ENCODE assay signal across 15 cellular contexts in genomic region chr11:95296165-95296564, GRCh38.
DNase-seq lines count a peak whose midpoint lies in the region; ATAC-seq and TF ChIP-seq lines count a peak whose summit lies in the region.
"Had no signal": no experiment of that assay in that cellular context is flagged by ENCODE, and none has a peak within 500 bp of the region (broad histone marks: within the 10 kb centered on the region; RNA-seq: fewer than 3 reads in every experiment).

No MANE protein-coding gene starts in this region.

- H3K4me1 Mint-ChIP-seq in activated naive CD4-positive, alpha-beta T cell treated with anti-CD3 and anti-CD28 coated beads, Interleukin-2, amount 10 ng/mL, durations not matched to agents 7 days and 5 days, result peaks cover 34% of the 10 kb centered on the region

- H3K4me3 Mint-ChIP-seq in activated naive CD4-positive, alpha-beta T cell treated with anti-CD3 and anti-CD28 coated beads, Interleukin-2, amount 10 ng/mL, durations not matched to agents 7 days and 5 days, result no peak overlapping the region

- H3K9me3 Mint-ChIP-seq in activated naive CD4-positive, alpha-beta T cell treated with anti-CD3 and anti-CD28 coated beads, Interleukin-2, amount 10 ng/mL, durations not matched to agents 7 days and 5 days, result no peaks in the 10 kb centered on the region

- no peak overlapping the region for H3K27ac Mint-ChIP-seq in activated naive CD4-positive, alpha-beta T cell treated with anti-CD3 and anti-CD28 coated beads, Interleukin-2, amount 10 ng/mL, durations not matched to agents 7 days and 5 days

- peak; percentile 5 for ATAC-seq in GM18858 (IDR thresholded peaks at IDR 0.05; ENCODE audit: unreplicated experiment)
- peak; percentile 11 for ATAC-seq in HG02973 (IDR thresholded peaks at IDR 0.05; ENCODE audit: unreplicated experiment)
- no peak for ATAC-seq in SK-N-SH treated with all-trans-retinoic acid at 6 μM for 48 hours
- ATAC-seq in HG03039 (IDR thresholded peaks at IDR 0.05; ENCODE audit: unreplicated experiment), result no peak
- ATAC-seq in GM18519 (IDR thresholded peaks at IDR 0.05; ENCODE audit: low FRiP score, unreplicated experiment), result no peak
- ATAC-seq: HCT116, sciatic nerve had no signal

- peaks cover 8% of the 10 kb centered on the region for H3K27me3 Mint-ChIP-seq in activated naive CD4-positive, alpha-beta T cell treated with anti-CD3 and anti-CD28 coated beads, Interleukin-2, amount 10 ng/mL, durations not matched to agents 7 days and 5 days

- H3K36me3 Mint-ChIP-seq in activated naive CD4-positive, alpha-beta T cell treated with anti-CD3 and anti-CD28 coated beads, Interleukin-2, amount 10 ng/mL, durations not matched to agents 7 days and 5 days, result no peaks in the 10 kb centered on the region

- CTCF ChIA-PET in activated naive CD4-positive, alpha-beta T cell treated with anti-CD3 and anti-CD28 coated beads, Interleukin-2, amount 10 ng/mL, durations not matched to agents 7 days and 5 days (lab: Charles Lee), result no interaction called here

- peak; percentile 31 for DNase-seq in pons (ENCODE audit: low spot score)
- no peak for DNase-seq in SHP77 treated with DMSO at 0.1 percent for 48 hours (lab: John Stamatoyannopoulos, UW)
- DNase-seq in activated naive CD4-positive, alpha-beta T cell treated with anti-CD3 and anti-CD28 coated beads, Interleukin-2, amount 10 ng/mL, durations not matched to agents 7 days and 5 days, result no peak
- DNase-seq: activated CD4-positive, alpha-beta T cell treated with anti-CD3 and anti-CD28 coated beads for 4 hours; activated naive CD4-positive, alpha-beta T cell treated with Interleukin-2 at 50 U/mL for 16 hours; mammary epithelial cell; NCI-H2081; Right ventricle myocardium superior had no signal

TF ChIP-seq in SK-N-SH treated with all-trans-retinoic acid at 6 μM for 48 hours, 23 proteins besides CTCF, POLR2A, EP300 and RAD21:
- TF ChIP-seq ZFP30 (CRISPR knock-in tag; IDR thresholded peaks at IDR 0.05) (no peak), ZC3H10 (CRISPR knock-in tag; IDR thresholded peaks at IDR 0.05) (no peak), ISL1 (CRISPR knock-in tag; IDR thresholded peaks at IDR 0.05) (peak; percentile 80), ZNF565 (CRISPR knock-in tag; conservative IDR thresholded peaks at IDR 0.05; ENCODE audit: low read depth) (no peak), PATZ1 (CRISPR knock-in tag; IDR thresholded peaks at IDR 0.05; ENCODE audit: borderline replicate concordance) (no peak), ZFP3 (CRISPR knock-in tag; IDR thresholded peaks at IDR 0.05) (no peak), TCF4 (CRISPR knock-in tag; IDR thresholded peaks at IDR 0.05; ENCODE audit: borderline replicate concordance) (peak; percentile 58; the same call in 1 of the 2 replicates), CSDC2 (CRISPR knock-in tag; IDR thresholded peaks at IDR 0.05) (no peak)

Comparison
In these comparisons a context has a peak if more than half of its experiments do, and no peak if none do; other contexts are left out.
1. ATAC-seq: peak in GM18858 (single experiment) and HG02973 (single experiment); none in SK-N-SH treated with all-trans-retinoic acid at 6 μM for 48 hours (single experiment), HG03039 (single experiment) and GM18519 (single experiment).